In the genomic region with DNA sequence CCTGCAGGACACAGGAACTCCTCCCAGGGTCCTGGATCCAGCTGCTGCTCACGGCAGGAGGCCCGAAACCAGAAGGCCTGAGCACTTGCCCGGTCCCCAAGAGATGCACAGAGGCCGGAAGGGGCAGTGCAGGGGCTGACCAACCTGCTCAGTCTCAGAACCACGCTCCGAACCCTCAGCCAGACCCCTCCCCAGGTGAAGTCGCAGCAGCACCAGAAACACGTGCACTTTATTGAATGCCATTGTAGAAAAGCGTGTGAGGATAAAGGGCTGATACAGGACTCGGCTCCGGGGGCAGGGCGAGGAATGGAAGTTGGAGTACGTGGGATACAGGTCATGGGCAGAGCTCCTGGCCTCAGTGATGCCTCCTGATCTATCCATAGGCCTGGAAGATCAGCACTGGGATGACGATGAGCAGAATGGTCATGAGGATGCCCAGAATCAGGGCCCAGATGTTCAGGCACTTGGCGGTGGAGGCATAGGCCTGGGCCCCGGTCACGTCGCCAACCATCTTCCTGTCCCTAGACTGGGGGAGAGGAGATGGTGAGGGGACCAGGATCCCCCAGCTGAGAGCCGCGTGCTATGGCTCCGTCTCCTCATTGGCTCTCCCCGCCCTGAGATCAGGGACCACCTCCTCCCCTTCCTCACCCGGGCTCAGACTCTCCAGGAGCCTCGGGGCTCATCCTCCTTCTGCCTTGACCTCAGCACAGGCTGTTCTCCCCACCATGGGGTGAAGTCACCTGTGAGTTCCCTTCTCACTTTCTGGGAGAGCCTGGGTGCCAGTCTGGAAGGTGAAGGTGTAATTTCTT, we compare ENCODE assay signal across 7 cellular contexts. TPM values are rescaled to one million over a fixed set of nuclear protein-coding genes. Genes with fewer than 3 reads are reported as not detected.
A peak's percentile ranks its signal among the peaks of the same experiment; 100 is the strongest.
DNase-seq lines count a peak whose midpoint lies in the region; ATAC-seq, FAIRE-seq and TF ChIP-seq lines count a peak whose summit lies in the region.
"Not testable (repeated sequence)": the region's sequence is repeated elsewhere in the genome, so short reads cannot be mapped to it uniquely, and the experiment has no call there.
"Had no signal": no experiment of that assay in that cellular context is flagged by ENCODE, and none has a peak within 500 bp of the region (broad histone marks: within the 10 kb centered on the region; RNA-seq: fewer than 3 reads in every experiment).

No MANE protein-coding gene starts in this region.

- not testable (repeated sequence) for H2AFZ ChIP-seq in trophoblast cell (ENCODE audit: insufficient read depth, low read length, poor library complexity)

- ATAC-seq in HG03175 (IDR thresholded peaks at IDR 0.05; ENCODE audit: unreplicated experiment), result peak; percentile 5
- ATAC-seq in activated CD8-positive, alpha-beta T cell treated with anti-CD3 and anti-CD28 coated beads, Interleukin-2, amount 10 ng/mL, durations not matched to agents 7 days and 5 days, result peak; percentile 9

- peak overlapping the region; percentile 65 to 94 for H3K9ac ChIP-seq in kidney (ENCODE audit: low read length in 2 of 2)
- H3K9ac ChIP-seq in trophoblast cell (ENCODE audit: low read length), result not testable (repeated sequence)

- peak overlapping the region; percentile 87 for H3K4ac ChIP-seq in trophoblast cell (ENCODE audit: low read depth, low read length)

- no CpG with 5 or more reads among the region's 24 CpGs for WGBS in trophoblast cell (ENCODE audit: extremely low coverage, insufficient coverage, insufficient read length)

- H3K9me3 Mint-ChIP-seq in activated CD8-positive, alpha-beta T cell treated with anti-CD3 and anti-CD28 coated beads, Interleukin-2, amount 10 ng/mL, durations not matched to agents 7 days and 5 days (ENCODE audit: insufficient read depth); dendritic cell treated with granulocyte-macrophage colony-stimulating factor and Interleukin-4, amounts not matched to agents 40 ng/mL and 50 ng/mL, for 4 days: not testable (repeated sequence)

- intact Hi-C loops in dendritic cell treated with granulocyte-macrophage colony-stimulating factor and Interleukin-4, amounts not matched to agents 40 ng/mL and 50 ng/mL, for 4 days (cut with micrococcal nuclease); kidney (cut with DNase I); vagina (cut with DNase I): not testable (repeated sequence)

- H3K9me3 ChIP-seq in kidney (ENCODE audit: control insufficient read depth in 1 of 2, low read length in 2 of 2); trophoblast cell (ENCODE audit: insufficient read depth, low read depth, low read length); vagina: not testable (repeated sequence)

- H3K27me3 Mint-ChIP-seq in activated CD8-positive, alpha-beta T cell treated with anti-CD3 and anti-CD28 coated beads, Interleukin-2, amount 10 ng/mL, durations not matched to agents 7 days and 5 days (ENCODE audit: low read depth), result not testable (repeated sequence)
- peaks cover 49% of the 10 kb centered on the region for H3K27me3 Mint-ChIP-seq in dendritic cell treated with granulocyte-macrophage colony-stimulating factor and Interleukin-4, amounts not matched to agents 40 ng/mL and 50 ng/mL, for 4 days

- not testable (repeated sequence) for H3K23ac ChIP-seq in trophoblast cell (ENCODE audit: low read length)

- peaks cover 0 to 11% of the 10 kb centered on the region in 2 donors for H3K4me1 ChIP-seq in kidney (ENCODE audit: control insufficient read depth in 1 of 2, insufficient read depth in 1 of 2, low read depth in 1 of 2, low read length in 2 of 2)
- peaks cover 10 to 12% of the 10 kb centered on the region in 2 experiments for H3K4me1 ChIP-seq in trophoblast cell (ENCODE audit: control insufficient read depth in 1 of 2, insufficient read depth in 2 of 2, low read length in 2 of 2)
- peaks cover 35% of the 10 kb centered on the region for H3K4me1 ChIP-seq in vagina

- H3K79me1 ChIP-seq in trophoblast cell (ENCODE audit: low read length), result not testable (repeated sequence)

- peak overlapping the region; percentile 51 for H2BK12ac ChIP-seq in trophoblast cell (ENCODE audit: low read length)

- H4K12ac ChIP-seq in trophoblast cell (ENCODE audit: low read depth, low read length), result not testable (repeated sequence)

- H3K4me1 Mint-ChIP-seq in activated CD8-positive, alpha-beta T cell treated with anti-CD3 and anti-CD28 coated beads, Interleukin-2, amount 10 ng/mL, durations not matched to agents 7 days and 5 days (ENCODE audit: low read depth), result peaks cover 28% of the 10 kb centered on the region
- H3K4me1 Mint-ChIP-seq in dendritic cell treated with granulocyte-macrophage colony-stimulating factor and Interleukin-4, amounts not matched to agents 40 ng/mL and 50 ng/mL, for 4 days (ENCODE audit: low read depth), result peaks cover 22% of the 10 kb centered on the region

- not testable (repeated sequence) for TF ChIP-seq CTCF in kidney (IDR thresholded peaks at IDR 0.05; ENCODE audit: borderline replicate concordance, extremely low read depth, insufficient read depth); vagina (IDR thresholded peaks at IDR 0.05)

- CTCF ChIA-PET in activated CD8-positive, alpha-beta T cell treated with anti-CD3 and anti-CD28 coated beads, Interleukin-2, amount 10 ng/mL, durations not matched to agents 7 days and 5 days (lab: Charles Lee), result interaction anchor here (0.7 kb wide), 1 partner anchor 35 kb away, joined by 3 read pairs; no protein-coding TSS in a partner anchor

- peak; percentile 56 for DNase-seq in activated CD8-positive, alpha-beta T cell treated with anti-CD3 and anti-CD28 coated beads, Interleukin-2, amount 10 ng/mL, durations not matched to agents 7 days and 5 days
- peak; percentile 78 for DNase-seq in kidney
- DNase-seq in trophoblast cell; vagina (ENCODE audit: extremely low spot score in 2 of 2): not testable (repeated sequence)

- H3K4me2 ChIP-seq in trophoblast cell (ENCODE audit: low read length), result not testable (repeated sequence)

- H3K4me3 ChIP-seq in kidney (ENCODE audit: low read length in 2 of 2) (peak overlapping the region; percentile 61 to 84), vagina (peak overlapping the region; percentile 66 to 95)
- not testable (repeated sequence) for H3K4me3 ChIP-seq in trophoblast cell (ENCODE audit: low read depth, low read length)

- H3K36me3 ChIP-seq in kidney (ENCODE audit: control insufficient read depth in 1 of 2, insufficient read depth in 2 of 2, low read length in 2 of 2); trophoblast cell (ENCODE audit: control insufficient read depth in 1 of 2, insufficient read depth in 2 of 2, low read length in 2 of 2); vagina: not testable (repeated sequence)

- not testable (repeated sequence) for H2BK5ac ChIP-seq in trophoblast cell (ENCODE audit: low read depth, low read length, poor library complexity)

- not testable (repeated sequence) for H3K27me3 ChIP-seq in trophoblast cell (ENCODE audit: insufficient read depth, low read length); vagina

- POLR2A ChIA-PET in activated CD8-positive, alpha-beta T cell treated with anti-CD3 and anti-CD28 coated beads, Interleukin-2, amount 10 ng/mL, durations not matched to agents 7 days and 5 days (lab: Charles Lee), result interaction anchor here (0.8 to 1.8 kb wide), 5 partner anchors 10 to 36 kb away, joined by 3 to 6 read pairs (median 5); partner anchors contain the start of gene IFITM2

- peak overlapping the region; percentile 94 for H3K4me3 Mint-ChIP-seq in activated CD8-positive, alpha-beta T cell treated with anti-CD3 and anti-CD28 coated beads, Interleukin-2, amount 10 ng/mL, durations not matched to agents 7 days and 5 days
- H3K4me3 Mint-ChIP-seq in dendritic cell treated with granulocyte-macrophage colony-stimulating factor and Interleukin-4, amounts not matched to agents 40 ng/mL and 50 ng/mL, for 4 days, result peak overlapping the region; percentile 90

- H2BK120ac ChIP-seq in trophoblast cell (ENCODE audit: insufficient read depth, low read length, poor library complexity), result peak overlapping the region; percentile 62

- H4K91ac ChIP-seq in trophoblast cell (ENCODE audit: low read depth, low read length), result peak overlapping the region; percentile 22

- peaks cover 46% of the 10 kb centered on the region for H3K36me3 Mint-ChIP-seq in activated CD8-positive, alpha-beta T cell treated with anti-CD3 and anti-CD28 coated beads, Interleukin-2, amount 10 ng/mL, durations not matched to agents 7 days and 5 days (ENCODE audit: low read depth)
- H3K36me3 Mint-ChIP-seq in dendritic cell treated with granulocyte-macrophage colony-stimulating factor and Interleukin-4, amounts not matched to agents 40 ng/mL and 50 ng/mL, for 4 days (ENCODE audit: low read depth), result not testable (repeated sequence)

- not testable (repeated sequence) for TF ChIP-seq POLR2A in vagina (IDR thresholded peaks at IDR 0.05)

- peak overlapping the region; percentile 86 to 92 for H3K27ac ChIP-seq in kidney (ENCODE audit: low read depth in 2 of 2, low read length in 2 of 2)
- not testable (repeated sequence) for H3K27ac ChIP-seq in trophoblast cell (ENCODE audit: low read depth, low read length)
- H3K27ac ChIP-seq in vagina, result peak overlapping the region; percentile 96

- peak overlapping the region; percentile 11 for H3K14ac ChIP-seq in trophoblast cell (ENCODE audit: low read length)

- H4K8ac ChIP-seq in trophoblast cell (ENCODE audit: low read depth, low read length), result not testable (repeated sequence)

- not testable (repeated sequence) for FAIRE-seq in kidney (lab: Jason Lieb, UNC)

- H3K79me2 ChIP-seq in trophoblast cell (ENCODE audit: control insufficient read depth, insufficient read depth, low read length, poor library complexity), result not testable (repeated sequence)

- H3K18ac ChIP-seq in trophoblast cell (ENCODE audit: low read length), result peak overlapping the region; percentile 78

- H3K27ac Mint-ChIP-seq in activated CD8-positive, alpha-beta T cell treated with anti-CD3 and anti-CD28 coated beads, Interleukin-2, amount 10 ng/mL, durations not matched to agents 7 days and 5 days, result peak overlapping the region; percentile 98
- peak overlapping the region; percentile 79 for H3K27ac Mint-ChIP-seq in dendritic cell treated with granulocyte-macrophage colony-stimulating factor and Interleukin-4, amounts not matched to agents 40 ng/mL and 50 ng/mL, for 4 days

- peak overlapping the region; percentile 89 for H2AK5ac ChIP-seq in trophoblast cell (ENCODE audit: low read length)

RNA-seq across cellular contexts. Expression of gene IFITM3, which starts 1.0 kb away (rescaled TPM):
- 100 to 1,000 TPM; 174 to 182 TPM for total RNA-seq in activated CD8-positive, alpha-beta T cell treated with anti-CD3 and anti-CD28 coated beads, Interleukin-2, amount 10 ng/mL, durations not matched to agents 7 days and 5 days
- total RNA-seq in kidney, result 1,286 TPM
- 1,281 TPM for polyA plus RNA-seq in kidney (ENCODE audit: insufficient read depth, low read depth, low replicate concordance)
- polyA plus RNA-seq in trophoblast cell (2013), result 267 and 298 TPM in 2 replicates
- total RNA-seq in vagina, result 908 TPM

RNA-seq across cellular contexts. Expression of gene IFITM1, which starts 5.8 kb away (rescaled TPM):
- total RNA-seq in activated CD8-positive, alpha-beta T cell treated with anti-CD3 and anti-CD28 coated beads, Interleukin-2, amount 10 ng/mL, durations not matched to agents 7 days and 5 days, result 1,000 to 10,000 TPM; 1,265 to 1,278 TPM
- total RNA-seq in kidney (440 TPM), vagina (379 TPM)
- 248 TPM for polyA plus RNA-seq in kidney (ENCODE audit: insufficient read depth, low read depth, low replicate concordance)
- polyA plus RNA-seq in trophoblast cell (2013), result 84.5 and 88.4 TPM in 2 replicates

RNA-seq across cellular contexts. Expression of gene IFITM2, which starts 12.1 kb away (rescaled TPM):
- total RNA-seq in activated CD8-positive, alpha-beta T cell treated with anti-CD3 and anti-CD28 coated beads, Interleukin-2, amount 10 ng/mL, durations not matched to agents 7 days and 5 days, result 1,000 to 10,000 TPM; 2,197 to 2,304 TPM
- total RNA-seq in kidney (1,111 TPM), vagina (780 TPM)
- 814 TPM for polyA plus RNA-seq in kidney (ENCODE audit: insufficient read depth, low read depth, low replicate concordance)
- 165 and 166 TPM in 2 replicates for polyA plus RNA-seq in trophoblast cell (2013)

RNA-seq across cellular contexts. Expression of gene IFITM5, which starts 20.3 kb away (rescaled TPM):
- not detected for total RNA-seq in activated CD8-positive, alpha-beta T cell treated with anti-CD3 and anti-CD28 coated beads, Interleukin-2, amount 10 ng/mL, durations not matched to agents 7 days and 5 days
- total RNA-seq in kidney, result not detected
- not detected for polyA plus RNA-seq in kidney (ENCODE audit: insufficient read depth, low read depth, low replicate concordance)
- polyA plus RNA-seq in trophoblast cell (2013), result not detected in 2 replicates
- total RNA-seq in vagina, result not detected
- total RNA-seq: SK-MEL-5 had no signal

RNA-seq across cellular contexts. Expression of gene PGGHG, which starts 30.7 kb away (rescaled TPM):
- total RNA-seq in activated CD8-positive, alpha-beta T cell treated with anti-CD3 and anti-CD28 coated beads, Interleukin-2, amount 10 ng/mL, durations not matched to agents 7 days and 5 days, result 100 to 1,000 TPM; 487 to 541 TPM
- total RNA-seq in kidney, result 64.1 TPM
- 16.1 TPM for polyA plus RNA-seq in kidney (ENCODE audit: insufficient read depth, low read depth, low replicate concordance)
- polyA plus RNA-seq in trophoblast cell (2013), result 35.5 and 36.9 TPM in 2 replicates
- 46.7 TPM for total RNA-seq in vagina
